In genomic region chr2:99856119-99856518, GRCh38 we compare ENCODE assay signal across 27 cellular contexts.
DNase-seq lines count a peak whose midpoint lies in the region; ATAC-seq, FAIRE-seq and TF ChIP-seq lines count a peak whose summit lies in the region.
"Had no signal": no experiment of that assay in that cellular context is flagged by ENCODE, and none has a peak within 500 bp of the region (broad histone marks: within the 10 kb centered on the region; RNA-seq: fewer than 3 reads in every experiment).

No MANE protein-coding gene starts in this region.

- H3K14ac ChIP-seq in trophoblast cell (ENCODE audit: low read length): no peak overlapping the region

- no peaks in the 10 kb centered on the region for H3K27me3 ChIP-seq in trophoblast cell (ENCODE audit: insufficient read depth, low read length)
- H3K27me3 ChIP-seq in right cardiac atrium (ENCODE audit: control insufficient read depth, insufficient read depth): no peaks in the 10 kb centered on the region

- no peaks in the 10 kb centered on the region for H3K79me1 ChIP-seq in trophoblast cell (ENCODE audit: low read length)

- H3K4me2 ChIP-seq in trophoblast cell (ENCODE audit: low read length): no peak overlapping the region
- H3K4me2 ChIP-seq: A549; BLaER1 treated with 17β-estradiol and CSF1 and Interleukin-3, amounts not matched to agents 10 nM and 100 nM had no signal

- H3K23ac ChIP-seq in trophoblast cell (ENCODE audit: low read length): no peak overlapping the region

- no peaks in the 10 kb centered on the region for H3K27me3 Mint-ChIP-seq in neural crest cell (ENCODE audit: low read depth)
- H3K27me3 Mint-ChIP-seq: B cell; CD4-positive, alpha-beta T cell had no signal

- DNase-seq in DMS 273 (lab: John Stamatoyannopoulos, UW; ENCODE audit: unreplicated experiment) (peak; percentile 8), DMS 273 treated with DMSO at 0.1 percent for 48 hours (lab: John Stamatoyannopoulos, UW) (no peak), RCC 7860 (ENCODE audit: low spot score) (no peak), frontal cortex (ENCODE audit: low spot score in 2 of 2) (no peak), neural crest cell (ENCODE audit: low read depth, low spot score) (no peak), trophoblast cell (no peak), right cardiac atrium (no peak), DMS114 treated with DMSO at 0.1 percent for 48 hours (lab: John Stamatoyannopoulos, UW; ENCODE audit: unreplicated experiment) (no peak)
- DNase-seq: AML-193; Caco-2; Calu3; CD4-positive, alpha-beta T cell; CD8-positive, alpha-beta T cell; DMS153; DMS53; DMS79; DND-41; EL; GF-D8 had no signal

- no peak for TF ChIP-seq CTCF in neural crest cell (conservative IDR thresholded peaks at IDR 0.05)

- H3K4me1 ChIP-seq in trophoblast cell (ENCODE audit: control insufficient read depth in 1 of 2, insufficient read depth in 2 of 2, low read length in 2 of 2) (no peaks in the 10 kb centered on the region), right cardiac atrium (ENCODE audit: control insufficient read depth, insufficient read depth, low read length) (peaks cover 2% of the 10 kb centered on the region)
- H3K4me1 ChIP-seq: A549, Caco-2 had no signal

- peaks cover 14% of the 10 kb centered on the region for H3K4me1 Mint-ChIP-seq in neural crest cell

- H3K27ac ChIP-seq in trophoblast cell (ENCODE audit: low read depth, low read length) (no peak overlapping the region), right cardiac atrium (ENCODE audit: low read length) (no peak overlapping the region)
- H3K27ac ChIP-seq: 22Rv1; A549; BLaER1 treated with 17β-estradiol and CSF1 and Interleukin-3, amounts not matched to agents 10 nM and 100 nM; C4-2B had no signal

- H3K9me3 Mint-ChIP-seq in neural crest cell: peaks cover 2% of the 10 kb centered on the region
- H3K9me3 Mint-ChIP-seq: CD4-positive, alpha-beta T cell had no signal

- ATAC-seq in right cardiac atrium: no peak
- ATAC-seq: A549; CD8-positive, alpha-beta T cell had no signal

- H4K91ac ChIP-seq in trophoblast cell (ENCODE audit: low read depth, low read length): no peak overlapping the region

- H3K4me3 ChIP-seq in trophoblast cell (ENCODE audit: low read depth, low read length): no peak overlapping the region
- H3K4me3 ChIP-seq in right cardiac atrium (ENCODE audit: low read length): no peak overlapping the region
- H3K4me3 ChIP-seq: A549; BLaER1 treated with 17β-estradiol and CSF1 and Interleukin-3, amounts not matched to agents 10 nM and 100 nM had no signal

- intact Hi-C loops in right cardiac atrium (cut with DNase I): no loop called here

- no peaks in the 10 kb centered on the region for H3K79me2 ChIP-seq in trophoblast cell (ENCODE audit: control insufficient read depth, insufficient read depth, low read length, poor library complexity)

- no peak overlapping the region for H4K8ac ChIP-seq in trophoblast cell (ENCODE audit: low read depth, low read length)

- FAIRE-seq in RCC 7860 (lab: Jason Lieb, UNC): peak; percentile 42
- FAIRE-seq in frontal cortex (lab: Jason Lieb, UNC): peak; percentile 34
- FAIRE-seq: A549, D721Med, GM12891, GM18507 had no signal

- H4K12ac ChIP-seq in trophoblast cell (ENCODE audit: low read depth, low read length): no peak overlapping the region

- WGBS in trophoblast cell (ENCODE audit: extremely low coverage, insufficient coverage, insufficient read length): no CpG with 5 or more reads among the region's 1 CpG
- 76% methylated on average over 1 of the region's 1 CpG for WGBS in right cardiac atrium

- H3K4me3 Mint-ChIP-seq in neural crest cell: no peak overlapping the region
- H3K4me3 Mint-ChIP-seq: B cell; CD4-positive, alpha-beta T cell; CD8-positive, alpha-beta T cell had no signal

- H2BK120ac ChIP-seq in trophoblast cell (ENCODE audit: insufficient read depth, low read length, poor library complexity): no peak overlapping the region

- no peak overlapping the region for H3K9ac ChIP-seq in trophoblast cell (ENCODE audit: low read length)
- H3K9ac ChIP-seq: BLaER1 treated with 17β-estradiol and CSF1 and Interleukin-3, amounts not matched to agents 10 nM and 100 nM had no signal

- no peak overlapping the region for H3K4ac ChIP-seq in trophoblast cell (ENCODE audit: low read depth, low read length)

- H3K9me3 ChIP-seq in trophoblast cell (ENCODE audit: insufficient read depth, low read depth, low read length): no peaks in the 10 kb centered on the region
- no peaks in the 10 kb centered on the region for H3K9me3 ChIP-seq in right cardiac atrium (ENCODE audit: control insufficient read depth, low read length)
- H3K9me3 ChIP-seq: A549, Caco-2 had no signal

- no peaks in the 10 kb centered on the region for H3K36me3 Mint-ChIP-seq in neural crest cell (ENCODE audit: low read depth)
- H3K36me3 Mint-ChIP-seq: CD8-positive, alpha-beta T cell had no signal

- H2AK5ac ChIP-seq in trophoblast cell (ENCODE audit: low read length): no peak overlapping the region

- H2BK12ac ChIP-seq in trophoblast cell (ENCODE audit: low read length): no peak overlapping the region

- no peaks in the 10 kb centered on the region for H3K36me3 ChIP-seq in trophoblast cell (ENCODE audit: control insufficient read depth in 1 of 2, insufficient read depth in 2 of 2, low read length in 2 of 2)

- H2AFZ ChIP-seq in trophoblast cell (ENCODE audit: insufficient read depth, low read length, poor library complexity): no peak overlapping the region

- H3K18ac ChIP-seq in trophoblast cell (ENCODE audit: low read length): no peak overlapping the region

- peak overlapping the region; percentile 88 for H3K27ac Mint-ChIP-seq in neural crest cell (ENCODE audit: unreplicated experiment)
- H3K27ac Mint-ChIP-seq: B cell; CD4-positive, alpha-beta T cell; CD8-positive, alpha-beta T cell had no signal

- H2BK5ac ChIP-seq in trophoblast cell (ENCODE audit: low read depth, low read length, poor library complexity): no peak overlapping the region
